17 cellular contexts compared by ENCODE assay signal in the genomic region with DNA sequence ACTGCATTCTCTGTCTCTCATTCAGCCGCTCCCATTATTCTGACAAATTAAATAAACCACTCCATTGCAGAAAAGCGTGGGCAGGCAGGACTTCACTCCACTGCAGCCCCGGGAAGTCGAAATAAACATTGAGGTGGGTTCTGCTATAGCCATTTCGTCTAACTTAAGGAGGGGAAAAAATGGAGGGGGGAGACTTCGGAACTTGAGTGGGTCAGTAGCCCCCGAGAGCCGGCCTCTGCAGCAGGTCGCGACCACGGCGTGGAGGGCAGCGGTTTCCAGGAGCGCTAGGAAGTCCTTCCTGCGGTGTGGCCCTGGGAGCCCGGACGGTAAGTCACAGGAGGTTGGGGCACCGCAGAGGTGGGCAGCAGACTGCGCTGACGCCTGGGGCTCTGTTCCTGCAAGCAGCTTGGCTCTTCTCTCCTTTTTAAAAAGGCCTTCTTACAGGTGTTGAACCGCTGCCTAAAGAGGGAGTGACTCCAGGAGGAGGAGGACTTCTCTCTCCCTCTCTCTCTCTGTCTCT.
"Had no signal": no experiment of that assay in that cellular context is flagged by ENCODE, and none has a peak within 500 bp of the region (broad histone marks: within the 10 kb centered on the region; RNA-seq: fewer than 3 reads in every experiment).

No MANE protein-coding gene starts in this region.

- H2AFZ ChIP-seq: parathyroid adenoma had no signal

- H3K36me3 Mint-ChIP-seq: naive thymus-derived CD8-positive, alpha-beta T cell had no signal

- H3K27me3 ChIP-seq: ascending aorta, foreskin keratinocyte had no signal

- H3K27me3 Mint-ChIP-seq: activated CD4-positive, alpha-beta memory T cell treated with anti-CD3 and anti-CD28 coated beads, Interleukin-2, amount 10 ng/mL, durations not matched to agents 7 days and 5 days had no signal

- DNase-seq: activated CD4-positive, alpha-beta memory T cell treated with anti-CD3 and anti-CD28 coated beads, Interleukin-2, amount 10 ng/mL, durations not matched to agents 7 days and 5 days; activated CD4-positive, alpha-beta T cell treated with anti-CD3 and anti-CD28 coated beads for 36 hours; activated gamma-delta T cell treated with Interleukin-2 at 50 U/mL for 16 hours; activated T-cell treated with anti-CD3 and anti-CD28 coated beads, Interleukin-2, amount 50 U/mL, for 72 hours; foreskin keratinocyte; islet precursor cell; mammary epithelial cell; mucosa of descending colon; naive thymus-derived CD8-positive, alpha-beta T cell; stimulated activated CD4-positive, alpha-beta T cell treated with anti-CD3 and anti-CD28 coated beads, Interleukin-15, amount 100 ng/mL, for 24 hours; stimulated activated CD4-positive, alpha-beta T cell treated with anti-CD3 and anti-CD28 coated beads, Interleukin-4, amount 100 ng/mL, for 24 hours; stimulated activated naive CD8-positive, alpha-beta T cell treated with anti-CD3 and anti-CD28 coated beads, Interleukin-15, amount 100 ng/mL, for 72 hours; uterus had no signal

- ATAC-seq: activated CD4-positive, alpha-beta T cell treated with anti-CD3 and anti-CD28 coated beads for 36 hours; activated T-cell treated with anti-CD3 and anti-CD28 coated beads, Interleukin-2, amount 50 U/mL, for 72 hours; foreskin keratinocyte; left lobe of liver; mucosa of descending colon; naive thymus-derived CD8-positive, alpha-beta T cell; stimulated activated naive CD8-positive, alpha-beta T cell treated with anti-CD3 and anti-CD28 coated beads, Interleukin-15, amount 100 ng/mL, for 72 hours had no signal

- H3K9ac ChIP-seq: parathyroid adenoma had no signal

- H3K4me1 Mint-ChIP-seq: activated CD4-positive, alpha-beta memory T cell treated with anti-CD3 and anti-CD28 coated beads, Interleukin-2, amount 10 ng/mL, durations not matched to agents 7 days and 5 days; activated CD4-positive, alpha-beta T cell treated with anti-CD3 and anti-CD28 coated beads for 36 hours; stimulated activated naive CD8-positive, alpha-beta T cell treated with anti-CD3 and anti-CD28 coated beads, Interleukin-15, amount 100 ng/mL, for 72 hours had no signal

- H3K79me2 ChIP-seq: parathyroid adenoma had no signal

- H3K4me1 ChIP-seq: ascending aorta, foreskin keratinocyte, parathyroid adenoma, uterus had no signal

- H3K27ac Mint-ChIP-seq: activated CD4-positive, alpha-beta memory T cell treated with anti-CD3 and anti-CD28 coated beads, Interleukin-2, amount 10 ng/mL, durations not matched to agents 7 days and 5 days; activated CD4-positive, alpha-beta T cell treated with anti-CD3 and anti-CD28 coated beads for 36 hours; activated T-cell treated with anti-CD3 and anti-CD28 coated beads, Interleukin-2, amount 50 U/mL, for 72 hours; naive thymus-derived CD8-positive, alpha-beta T cell; stimulated activated naive CD8-positive, alpha-beta T cell treated with anti-CD3 and anti-CD28 coated beads, Interleukin-15, amount 100 ng/mL, for 72 hours had no signal

- H3K27ac ChIP-seq: ascending aorta, foreskin keratinocyte, parathyroid adenoma, uterus, VCaP had no signal

- H3K4me3 ChIP-seq: ascending aorta, mucosa of descending colon, uterus had no signal

- H3K9me3 ChIP-seq: ascending aorta, uterus had no signal

- H3K4me3 Mint-ChIP-seq: activated CD4-positive, alpha-beta memory T cell treated with anti-CD3 and anti-CD28 coated beads, Interleukin-2, amount 10 ng/mL, durations not matched to agents 7 days and 5 days; activated CD4-positive, alpha-beta T cell treated with anti-CD3 and anti-CD28 coated beads for 36 hours; activated T-cell treated with anti-CD3 and anti-CD28 coated beads, Interleukin-2, amount 50 U/mL, for 72 hours; naive thymus-derived CD8-positive, alpha-beta T cell; stimulated activated naive CD8-positive, alpha-beta T cell treated with anti-CD3 and anti-CD28 coated beads, Interleukin-15, amount 100 ng/mL, for 72 hours had no signal

- H3K36me3 ChIP-seq: ascending aorta, uterus had no signal
